28 cellular contexts compared by ENCODE assay signal in genomic region chr4:86319390-86319789, GRCh38. TPM values are rescaled to one million over a fixed set of nuclear protein-coding genes. Genes with fewer than 3 reads are reported as not detected.
"Had no signal": no experiment of that assay in that cellular context is flagged by ENCODE, and none has a peak within 500 bp of the region (broad histone marks: within the 10 kb centered on the region; RNA-seq: fewer than 3 reads in every experiment).

No MANE protein-coding gene starts in this region.

- H3K27me3 Mint-ChIP-seq: activated CD8-positive, alpha-beta T cell treated with anti-CD3 and anti-CD28 coated beads for 36 hours; activated naive CD4-positive, alpha-beta T cell treated with anti-CD3 and anti-CD28 coated beads, Interleukin-2, amount 50 U/mL, for 24 hours; activated naive CD8-positive, alpha-beta T cell treated with anti-CD3 and anti-CD28 coated beads, Interleukin-2, amount 50 U/mL, for 24 hours; central memory CD8-positive, alpha-beta T cell; dendritic cell treated with granulocyte-macrophage colony-stimulating factor and Interleukin-4, amounts not matched to agents 40 ng/mL and 50 ng/mL, for 4 days; naive thymus-derived CD4-positive, alpha-beta T cell; stimulated activated naive CD8-positive, alpha-beta T cell treated with anti-CD3 and anti-CD28 coated beads, Interleukin-15, Interleukin-2, amounts not matched to agents 100 ng/mL and 50 ng/mL, for 24 hours; type B pancreatic cell had no signal

- H3K79me2 ChIP-seq: hepatocyte had no signal

- H3K36me3 ChIP-seq: gastroesophageal sphincter, ovary, prostate gland, thoracic aorta, vagina had no signal

- H2AFZ ChIP-seq: hepatocyte had no signal

- H3K4me2 ChIP-seq: hepatocyte had no signal

- ATAC-seq: activated CD8-positive, alpha-beta T cell treated with anti-CD3 and anti-CD28 coated beads for 36 hours; activated naive CD8-positive, alpha-beta T cell treated with anti-CD3 and anti-CD28 coated beads, Interleukin-2, amount 50 U/mL, for 24 hours; gastroesophageal sphincter; left colon; naive thymus-derived CD4-positive, alpha-beta T cell; sciatic nerve; stimulated activated effector memory CD8-positive, alpha-beta T cell treated with anti-CD3 and anti-CD28 coated beads, Interleukin-12 subunit alpha, Interleukin-12 subunit beta, amount 100 ng/mL, for 72 hours had no signal

- H3K4me1 ChIP-seq: gastroesophageal sphincter, prostate gland, vagina had no signal

- H3K4me3 ChIP-seq: gastroesophageal sphincter, hepatocyte, ovary, prostate gland, skin epidermis, thoracic aorta, vagina had no signal

- H3K9me3 ChIP-seq: gastroesophageal sphincter, ovary, prostate gland, thoracic aorta, vagina had no signal

- H3K27ac ChIP-seq: gastroesophageal sphincter, hepatocyte, ovary, prostate gland, skin epidermis, thoracic aorta, vagina had no signal

- H3K27me3 ChIP-seq: gastroesophageal sphincter, hepatocyte, ovary, vagina had no signal

- H3K4me3 Mint-ChIP-seq: activated B cell treated with CpG ODN at 0.5 μM for 24 hours; activated CD8-positive, alpha-beta T cell treated with anti-CD3 and anti-CD28 coated beads for 36 hours; activated naive CD4-positive, alpha-beta T cell treated with anti-CD3 and anti-CD28 coated beads, Interleukin-2, amount 50 U/mL, for 24 hours; activated naive CD8-positive, alpha-beta T cell treated with anti-CD3 and anti-CD28 coated beads, Interleukin-2, amount 50 U/mL, for 24 hours; central memory CD8-positive, alpha-beta T cell; dendritic cell treated with granulocyte-macrophage colony-stimulating factor and Interleukin-4, amounts not matched to agents 40 ng/mL and 50 ng/mL, for 4 days; mesothelial cell of epicardium; naive thymus-derived CD4-positive, alpha-beta T cell; stimulated activated effector memory CD8-positive, alpha-beta T cell treated with anti-CD3 and anti-CD28 coated beads, Interleukin-12 subunit alpha, Interleukin-12 subunit beta, amount 100 ng/mL, for 72 hours; stimulated activated naive CD8-positive, alpha-beta T cell treated with anti-CD3 and anti-CD28 coated beads, Interleukin-15, Interleukin-2, amounts not matched to agents 100 ng/mL and 50 ng/mL, for 24 hours; type B pancreatic cell had no signal

- H3K27ac Mint-ChIP-seq: activated B cell treated with CpG ODN at 0.5 μM for 24 hours; activated CD8-positive, alpha-beta T cell treated with anti-CD3 and anti-CD28 coated beads for 36 hours; activated naive CD4-positive, alpha-beta T cell treated with anti-CD3 and anti-CD28 coated beads, Interleukin-2, amount 50 U/mL, for 24 hours; activated naive CD8-positive, alpha-beta T cell treated with anti-CD3 and anti-CD28 coated beads, Interleukin-2, amount 50 U/mL, for 24 hours; activated T-helper 2 cell treated with anti-CD3 and anti-CD28 coated beads, Interferon-gamma antibody, Interleukin-2, Interleukin-4, amounts not matched to agents 10 μg/mL and 5 μg/mL and 100 μg/mL, durations not matched to agents 14 hours and 24 hours and 36 hours; dendritic cell treated with granulocyte-macrophage colony-stimulating factor and Interleukin-4, amounts not matched to agents 40 ng/mL and 50 ng/mL, for 4 days; mesothelial cell of epicardium; naive thymus-derived CD4-positive, alpha-beta T cell; stimulated activated effector memory CD8-positive, alpha-beta T cell treated with anti-CD3 and anti-CD28 coated beads, Interleukin-12 subunit alpha, Interleukin-12 subunit beta, amount 100 ng/mL, for 72 hours; stimulated activated naive CD8-positive, alpha-beta T cell treated with anti-CD3 and anti-CD28 coated beads, Interleukin-15, Interleukin-2, amounts not matched to agents 100 ng/mL and 50 ng/mL, for 24 hours; type B pancreatic cell had no signal

- H3K4me1 Mint-ChIP-seq: activated B cell treated with CpG ODN at 0.5 μM for 24 hours; activated naive CD4-positive, alpha-beta T cell treated with anti-CD3 and anti-CD28 coated beads, Interleukin-2, amount 50 U/mL, for 24 hours; activated naive CD8-positive, alpha-beta T cell treated with anti-CD3 and anti-CD28 coated beads, Interleukin-2, amount 50 U/mL, for 24 hours; central memory CD8-positive, alpha-beta T cell; naive thymus-derived CD4-positive, alpha-beta T cell; stimulated activated effector memory CD8-positive, alpha-beta T cell treated with anti-CD3 and anti-CD28 coated beads, Interleukin-12 subunit alpha, Interleukin-12 subunit beta, amount 100 ng/mL, for 72 hours had no signal

- DNase-seq: activated B cell treated with CpG ODN at 0.5 μM for 24 hours; activated CD4-positive, alpha-beta T cell treated with anti-CD3 and anti-CD28 coated beads, Interleukin-2, amount 50 U/mL, for 1 hour; activated CD8-positive, alpha-beta T cell treated with anti-CD3 and anti-CD28 coated beads for 36 hours; activated naive CD8-positive, alpha-beta T cell treated with anti-CD3 and anti-CD28 coated beads, Interleukin-2, amount 50 U/mL, for 24 hours; activated T-cell treated with anti-CD3 and anti-CD28 coated beads, Interleukin-2, amount 50 U/mL, for 48 hours; amygdala; effector CD4-positive, alpha-beta T cell; islet precursor cell; left colon; naive thymus-derived CD4-positive, alpha-beta T cell; ovary; retina; stimulated activated CD4-positive, alpha-beta T cell treated with anti-CD3 and anti-CD28 coated beads, Interleukin-4, amount 100 ng/mL, for 24 hours had no signal

- H3K36me3 Mint-ChIP-seq: activated naive CD4-positive, alpha-beta T cell treated with anti-CD3 and anti-CD28 coated beads, Interleukin-2, amount 50 U/mL, for 24 hours; mesothelial cell of epicardium; naive thymus-derived CD4-positive, alpha-beta T cell; stimulated activated effector memory CD8-positive, alpha-beta T cell treated with anti-CD3 and anti-CD28 coated beads, Interleukin-12 subunit alpha, Interleukin-12 subunit beta, amount 100 ng/mL, for 72 hours; type B pancreatic cell had no signal

RNA-seq across cellular contexts. Expression of gene MAPK10, which starts 40.5 kb away (rescaled TPM):
- total RNA-seq: activated CD8-positive, alpha-beta T cell treated with anti-CD3 and anti-CD28 coated beads for 36 hours; activated T-helper 2 cell treated with anti-CD3 and anti-CD28 coated beads, Interferon-gamma antibody, Interleukin-2, Interleukin-4, amounts not matched to agents 10 μg/mL and 5 μg/mL and 100 μg/mL, durations not matched to agents 14 hours and 24 hours and 36 hours had no signal
- polyA plus RNA-seq: naive thymus-derived CD4-positive, alpha-beta T cell had no signal
